ENCODE assay signal across 10 cellular contexts in genomic region chr2:191638802-191639172, GRCh38. TPM values are rescaled to one million over a fixed set of nuclear protein-coding genes. Genes with fewer than 3 reads are reported as not detected.
DNase-seq lines count a peak whose midpoint lies in the region; ATAC-seq lines count a peak whose summit lies in the region.
"Had no signal": no experiment of that assay in that cellular context is flagged by ENCODE, and none has a peak within 500 bp of the region (broad histone marks: within the 10 kb centered on the region; RNA-seq: fewer than 3 reads in every experiment).

No MANE protein-coding gene starts in this region.

- ATAC-seq in HG03378 (IDR thresholded peaks at IDR 0.05; ENCODE audit: unreplicated experiment), result peak; percentile 38
- no peak for ATAC-seq in stimulated activated naive B cell treated with anti-CD40 and anti-IgM and Interleukin-4, amounts not matched to agents 10 μg/mL and 1 μg/mL and 100 μg/mL, for 72 hours (replicated peaks)

- H4K8ac ChIP-seq in neuronal stem cell (ENCODE audit: low read depth, low read length), result no peak overlapping the region

- no peak overlapping the region for H3K4me3 ChIP-seq in neuronal stem cell (ENCODE audit: low read length in 2 of 2)
- H3K4me3 ChIP-seq: SK-N-MC had no signal

- H2BK12ac ChIP-seq in neuronal stem cell (ENCODE audit: low read length), result no peak overlapping the region

- no peak overlapping the region for H3K18ac ChIP-seq in neuronal stem cell (ENCODE audit: low read length)

- H3K79me1 ChIP-seq in neuronal stem cell (ENCODE audit: low read depth, low read length), result no peaks in the 10 kb centered on the region

- H3K4me2 ChIP-seq in neuronal stem cell (ENCODE audit: insufficient read depth, low read length, poor library complexity, severe bottlenecking), result no peak overlapping the region

- no peaks in the 10 kb centered on the region for H3K9me3 ChIP-seq in neuronal stem cell (replicated peaks in 1 of 2; ENCODE audit: control insufficient read depth in 2 of 2, insufficient read depth in 1 of 2, low read depth in 1 of 2, low read length in 2 of 2)

- peak overlapping the region; percentile 56 for H3K4me3 Mint-ChIP-seq in activated T-cell treated with anti-CD3 and anti-CD28 coated beads, Interleukin-2, amount 50 U/mL, for 24 hours
- H3K4me3 Mint-ChIP-seq in dendritic cell treated with granulocyte-macrophage colony-stimulating factor and Interleukin-4, amounts not matched to agents 40 ng/mL and 50 ng/mL, for 4 days, result no peak overlapping the region
- no peak overlapping the region for H3K4me3 Mint-ChIP-seq in stimulated activated naive B cell treated with anti-CD40 and anti-IgM and Interleukin-4, amounts not matched to agents 10 μg/mL and 1 μg/mL and 100 μg/mL, for 72 hours

- peaks cover 66% of the 10 kb centered on the region for H3K4me1 Mint-ChIP-seq in activated T-cell treated with anti-CD3 and anti-CD28 coated beads, Interleukin-2, amount 50 U/mL, for 24 hours (ENCODE audit: low read depth)
- peaks cover 22% of the 10 kb centered on the region for H3K4me1 Mint-ChIP-seq in dendritic cell treated with granulocyte-macrophage colony-stimulating factor and Interleukin-4, amounts not matched to agents 40 ng/mL and 50 ng/mL, for 4 days (ENCODE audit: low read depth)
- H3K4me1 Mint-ChIP-seq in stimulated activated naive B cell treated with anti-CD40 and anti-IgM and Interleukin-4, amounts not matched to agents 10 μg/mL and 1 μg/mL and 100 μg/mL, for 72 hours, result peaks cover 19 to 30% of the 10 kb centered on the region in 2 donors

- H3K9me3 Mint-ChIP-seq in activated T-cell treated with anti-CD3 and anti-CD28 coated beads, Interleukin-2, amount 50 U/mL, for 24 hours, result no peaks in the 10 kb centered on the region
- H3K9me3 Mint-ChIP-seq in dendritic cell treated with granulocyte-macrophage colony-stimulating factor and Interleukin-4, amounts not matched to agents 40 ng/mL and 50 ng/mL, for 4 days, result no peaks in the 10 kb centered on the region
- no peaks in the 10 kb centered on the region for H3K9me3 Mint-ChIP-seq in stimulated activated naive B cell treated with anti-CD40 and anti-IgM and Interleukin-4, amounts not matched to agents 10 μg/mL and 1 μg/mL and 100 μg/mL, for 72 hours
- H3K9me3 Mint-ChIP-seq: naive B cell had no signal

- H3K27ac ChIP-seq in neuronal stem cell (replicated peaks; ENCODE audit: low read length), result no peak overlapping the region
- H3K27ac ChIP-seq: SK-N-MC had no signal

- peak overlapping the region; percentile 95 for H3K27ac Mint-ChIP-seq in activated T-cell treated with anti-CD3 and anti-CD28 coated beads, Interleukin-2, amount 50 U/mL, for 24 hours
- H3K27ac Mint-ChIP-seq in dendritic cell treated with granulocyte-macrophage colony-stimulating factor and Interleukin-4, amounts not matched to agents 40 ng/mL and 50 ng/mL, for 4 days, result peak overlapping the region; percentile 85
- peak overlapping the region; percentile 37 for H3K27ac Mint-ChIP-seq in stimulated activated naive B cell treated with anti-CD40 and anti-IgM and Interleukin-4, amounts not matched to agents 10 μg/mL and 1 μg/mL and 100 μg/mL, for 72 hours

- H3K23ac ChIP-seq in neuronal stem cell (ENCODE audit: low read depth, low read length, poor library complexity), result no peak overlapping the region

- H3K14ac ChIP-seq in neuronal stem cell (ENCODE audit: low read length), result no peak overlapping the region

- DNase-seq in activated T-cell treated with anti-CD3 and anti-CD28 coated beads, Interleukin-2, amount 50 U/mL, for 24 hours, result no peak
- DNase-seq in activated T-cell treated with anti-CD3 and anti-CD28 coated beads, Interleukin-2, amount 50 U/mL, for 1 hour, result no peak
- DNase-seq in stimulated activated naive B cell treated with anti-CD40 and anti-IgM and Interleukin-4, amounts not matched to agents 10 μg/mL and 1 μg/mL and 100 μg/mL, for 72 hours, result no peak
- DNase-seq in MV-4-11 (lab: John Stamatoyannopoulos, UW), result no peak
- no peak for DNase-seq in NCI-H748 (lab: John Stamatoyannopoulos, UW; ENCODE audit: unreplicated experiment)
- DNase-seq in neuronal stem cell (ENCODE audit: low spot score), result no peak
- DNase-seq: naive B cell had no signal

- H2AK5ac ChIP-seq in neuronal stem cell (ENCODE audit: low read depth, low read length), result no peak overlapping the region

- intact Hi-C loops in dendritic cell treated with granulocyte-macrophage colony-stimulating factor and Interleukin-4, amounts not matched to agents 40 ng/mL and 50 ng/mL, for 4 days (cut with micrococcal nuclease), result loop anchor here (5.0 kb wide), 2 partner anchors 36 to 44 kb away; no protein-coding TSS in a partner anchor

- no peak overlapping the region for H3K4ac ChIP-seq in neuronal stem cell (ENCODE audit: low read length)

- no peaks in the 10 kb centered on the region for H3K4me1 ChIP-seq in neuronal stem cell (ENCODE audit: control insufficient read depth in 2 of 2, insufficient read depth in 1 of 2, low read depth in 1 of 2, low read length in 2 of 2)

- H3K27me3 Mint-ChIP-seq in activated T-cell treated with anti-CD3 and anti-CD28 coated beads, Interleukin-2, amount 50 U/mL, for 24 hours, result no peaks in the 10 kb centered on the region
- H3K27me3 Mint-ChIP-seq in dendritic cell treated with granulocyte-macrophage colony-stimulating factor and Interleukin-4, amounts not matched to agents 40 ng/mL and 50 ng/mL, for 4 days, result no peaks in the 10 kb centered on the region
- H3K27me3 Mint-ChIP-seq in stimulated activated naive B cell treated with anti-CD40 and anti-IgM and Interleukin-4, amounts not matched to agents 10 μg/mL and 1 μg/mL and 100 μg/mL, for 72 hours, result no peaks in the 10 kb centered on the region
- H3K27me3 Mint-ChIP-seq: naive B cell had no signal

- H3K9ac ChIP-seq in neuronal stem cell (ENCODE audit: low read depth, low read length, poor library complexity), result no peak overlapping the region

- H3K36me3 ChIP-seq in neuronal stem cell (replicated peaks in 1 of 2; ENCODE audit: control insufficient read depth in 2 of 2, insufficient read depth in 2 of 2, low read length in 2 of 2), result no peaks in the 10 kb centered on the region

- no peak overlapping the region for H2AFZ ChIP-seq in neuronal stem cell (ENCODE audit: low read length)

- H4K91ac ChIP-seq in neuronal stem cell (ENCODE audit: low read depth, low read length, poor library complexity), result no peak overlapping the region

- WGBS in neuronal stem cell (ENCODE audit: extremely low coverage in 2 of 2, insufficient read length in 2 of 2, insufficient replicate concordance in 1 of 2), 2 donors, result no CpG with 5 or more reads among the region's 1 CpG

- no peaks in the 10 kb centered on the region for H3K27me3 ChIP-seq in neuronal stem cell (ENCODE audit: control insufficient read depth in 3 of 3, insufficient read depth in 3 of 3, low read depth in 1 of 3, low read length in 3 of 3)

- no peak overlapping the region for H2BK15ac ChIP-seq in neuronal stem cell (ENCODE audit: low read length)

- no peak overlapping the region for H2BK5ac ChIP-seq in neuronal stem cell (ENCODE audit: low read length)

- no peak overlapping the region for H2BK120ac ChIP-seq in neuronal stem cell (ENCODE audit: low read depth, low read length)

- H3K36me3 Mint-ChIP-seq in activated T-cell treated with anti-CD3 and anti-CD28 coated beads, Interleukin-2, amount 50 U/mL, for 24 hours (ENCODE audit: low read depth), result no peaks in the 10 kb centered on the region
- H3K36me3 Mint-ChIP-seq in dendritic cell treated with granulocyte-macrophage colony-stimulating factor and Interleukin-4, amounts not matched to agents 40 ng/mL and 50 ng/mL, for 4 days (ENCODE audit: low read depth), result no peaks in the 10 kb centered on the region
- H3K36me3 Mint-ChIP-seq in stimulated activated naive B cell treated with anti-CD40 and anti-IgM and Interleukin-4, amounts not matched to agents 10 μg/mL and 1 μg/mL and 100 μg/mL, for 72 hours, result no peaks in the 10 kb centered on the region
- H3K36me3 Mint-ChIP-seq: naive B cell had no signal

RNA-seq across cellular contexts. Expression of gene NABP1, which starts 39.1 kb away (rescaled TPM):
- 0.91 TPM for polyA plus RNA-seq in neuronal stem cell (2013, experiment 1 of 2)
- polyA plus RNA-seq in neuronal stem cell (2013, experiment 2 of 2), result 1.2 TPM

Comparison
In these comparisons a context has a peak if more than half of its experiments do, and no peak if none do; other contexts are left out.
1. H3K27ac Mint-ChIP-seq: peak in every context shown above with its lines; median percentile 95 in activated T-cell treated with anti-CD3 and anti-CD28 coated beads, Interleukin-2, amount 50 U/mL, for 24 hours; 85 in dendritic cell treated with granulocyte-macrophage colony-stimulating factor and Interleukin-4, amounts not matched to agents 40 ng/mL and 50 ng/mL, for 4 days; 37 in stimulated activated naive B cell treated with anti-CD40 and anti-IgM and Interleukin-4, amounts not matched to agents 10 μg/mL and 1 μg/mL and 100 μg/mL, for 72 hours.